ENCODE assay signal across 1 cellular context in the genomic region with DNA sequence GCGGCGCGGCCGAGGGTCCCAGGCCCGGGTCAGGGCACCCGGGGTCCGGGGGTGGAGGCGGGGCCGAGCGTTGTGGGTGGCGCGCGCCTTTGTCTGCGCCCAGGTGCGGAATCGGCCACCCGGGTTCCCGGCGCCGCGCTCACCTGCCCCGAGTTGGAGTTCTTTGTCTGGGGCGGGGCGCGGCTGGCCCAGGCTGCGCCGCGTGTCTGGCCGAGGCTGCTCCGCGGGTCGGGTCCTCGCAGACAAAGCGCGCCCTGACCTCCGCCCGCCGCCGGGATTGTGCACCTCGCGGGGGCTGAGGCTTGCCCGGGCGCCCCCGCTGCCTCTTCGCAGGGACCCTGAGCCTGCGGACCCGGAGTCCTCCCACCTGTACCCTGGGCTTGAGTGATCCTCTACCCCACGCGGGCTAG.
TF ChIP-seq lines count a peak whose summit lies in the region.

No MANE protein-coding gene starts in this region.

TF ChIP-seq in GM23338, 12 proteins besides CTCF, POLR2A, EP300 and RAD21 (continued from another document):
- no peak for TF ChIP-seq ZNF462 (CRISPR knock-in tag; IDR thresholded peaks at IDR 0.05)
- TF ChIP-seq NANOG (IDR thresholded peaks at IDR 0.05; ENCODE audit: borderline replicate concordance), result no peak
- no peak for TF ChIP-seq JUNB (IDR thresholded peaks at IDR 0.05; ENCODE audit: unreplicated experiment)
